ENCODE assay signal across 8 cellular contexts in the genomic region with DNA sequence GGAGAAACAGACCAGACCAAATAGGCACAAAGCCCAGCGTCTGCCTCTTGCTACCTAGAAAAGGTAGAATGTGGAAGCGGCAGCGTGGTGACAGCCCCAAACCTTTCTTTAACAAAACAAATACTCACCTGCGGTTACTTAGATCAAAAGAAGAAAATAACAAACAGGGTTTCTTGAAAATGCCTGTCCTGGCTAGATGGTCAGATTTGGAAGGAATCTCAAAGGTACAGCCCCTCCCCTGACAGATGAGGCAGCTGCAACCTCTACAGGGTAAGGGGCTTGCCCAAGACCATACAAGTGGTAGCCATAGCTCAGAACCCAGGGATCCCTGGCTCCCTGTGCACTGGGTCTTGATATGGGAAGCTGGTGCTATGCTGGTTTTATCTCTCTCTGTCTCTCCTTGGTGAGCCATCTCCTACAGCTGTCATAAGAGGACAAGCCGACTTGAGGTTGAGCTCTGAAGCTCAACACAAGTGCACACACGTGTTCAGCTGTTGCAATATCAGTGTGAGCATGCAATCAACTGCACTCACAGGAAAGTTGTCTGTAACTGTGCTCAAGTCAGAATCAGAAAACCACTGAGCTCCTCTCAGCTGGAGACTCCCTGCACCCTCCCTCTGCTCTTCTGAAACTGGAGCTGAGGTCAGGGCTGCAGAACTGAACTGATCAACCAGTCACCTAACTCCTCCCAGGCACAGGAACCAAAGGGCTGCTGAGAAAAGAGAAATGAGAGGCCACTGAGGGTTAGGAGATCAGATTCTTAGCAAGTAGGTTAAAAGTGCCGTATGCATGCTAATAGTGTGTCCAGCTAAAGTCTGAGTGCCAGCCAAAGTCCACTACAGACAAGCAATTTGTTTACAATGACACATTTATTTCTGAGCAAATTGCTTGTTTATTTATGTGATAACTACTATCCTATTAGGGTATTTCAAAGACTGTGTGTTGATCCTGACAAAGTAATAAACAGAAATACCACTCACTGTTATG. TPM values are rescaled to one million over a fixed set of nuclear protein-coding genes. Genes with fewer than 3 reads are reported as not detected.
A peak's percentile ranks its signal among the peaks of the same experiment; 100 is the strongest.
DNase-seq lines count a peak whose midpoint lies in the region; ATAC-seq and TF ChIP-seq lines count a peak whose summit lies in the region.

No MANE protein-coding gene starts in this region.

- H3K27me3 ChIP-seq in DND-41 (ENCODE audit: insufficient read depth, low read length, poor library complexity), result no peaks in the 10 kb centered on the region
- H3K27me3 ChIP-seq in lower lobe of right lung (ENCODE audit: low read depth), result peaks cover 10% of the 10 kb centered on the region
- peaks cover 0 to 45% (median 0%) of the 10 kb centered on the region in 4 donors for H3K27me3 ChIP-seq in esophagus squamous epithelium

- intact Hi-C loops in lower lobe of right lung (cut with DNase I), result no loop called here
- intact Hi-C loops in esophagus squamous epithelium (cut with DNase I), result no loop called here

- peak in 1 of 4 donors; percentile 40 for TF ChIP-seq POLR2A in esophagus squamous epithelium (IDR thresholded peaks at IDR 0.05)

- H3K27ac ChIP-seq in DND-41 (ENCODE audit: low read length) (peak overlapping the region; percentile 82), lower lobe of right lung (no peak overlapping the region), esophagus squamous epithelium (no peak overlapping the region)

- H3K9me3 ChIP-seq in DND-41 (ENCODE audit: insufficient read depth, low read length, severe bottlenecking) (no peaks in the 10 kb centered on the region), lower lobe of right lung (no peaks in the 10 kb centered on the region), esophagus squamous epithelium (no peaks in the 10 kb centered on the region)

- H3K36me3 ChIP-seq in DND-41 (ENCODE audit: insufficient read depth, low read length) (no peaks in the 10 kb centered on the region), lower lobe of right lung (no peaks in the 10 kb centered on the region), esophagus squamous epithelium (no peaks in the 10 kb centered on the region)

- DNase-seq in DND-41 (peak; percentile 72), lower lobe of right lung (no peak), esophagus squamous epithelium (lab: John Stamatoyannopoulos, UW) (no peak), COLO829 (ENCODE audit: low spot score) (no peak), NCI-H526 treated with DMSO at 0.1 percent for 48 hours (lab: John Stamatoyannopoulos, UW) (no peak)
- DNase-seq in activated CD4-positive, alpha-beta T cell treated with anti-CD3 and anti-CD28 coated beads, Interleukin-2, amount 50 U/mL, for 48 hours, result peak; percentile 58 to 73

- H4K20me1 ChIP-seq in DND-41 (ENCODE audit: insufficient read depth, low read length), result no peaks in the 10 kb centered on the region

- 65 to 91% methylated on average over 5 to 6 of the region's 7 CpGs for WGBS in esophagus squamous epithelium, 2 donors

- peak overlapping the region; percentile 60 for H2AFZ ChIP-seq in DND-41 (ENCODE audit: low read depth, low read length)

- peaks cover 30% of the 10 kb centered on the region for H3K4me1 ChIP-seq in DND-41 (ENCODE audit: insufficient read depth, low read length)
- peaks cover 24% of the 10 kb centered on the region for H3K4me1 ChIP-seq in lower lobe of right lung
- H3K4me1 ChIP-seq in esophagus squamous epithelium, result peaks cover 0 to 20% (median 2%) of the 10 kb centered on the region in 3 donors

- TF ChIP-seq CTCF in DND-41 (IDR thresholded peaks at IDR 0.05; ENCODE audit: borderline replicate concordance, extremely low read depth, low read length, poor library complexity, severe bottlenecking) (no peak), lower lobe of right lung (IDR thresholded peaks at IDR 0.05) (no peak), esophagus squamous epithelium (IDR thresholded peaks at IDR 0.05) (no peak)

- ATAC-seq in DND-41 (ENCODE audit: insufficient read depth, low read depth), result peak; percentile 89
- peak; percentile 94 for ATAC-seq in GM19455 (IDR thresholded peaks at IDR 0.05; ENCODE audit: unreplicated experiment)
- peak; percentile 92 for ATAC-seq in HG03439 (IDR thresholded peaks at IDR 0.05; ENCODE audit: unreplicated experiment)
- peak; percentile 69 to 84 for ATAC-seq in lower lobe of right lung

- peak overlapping the region in 1 of 2 experiments; percentile 10; a peak in 1 of 4 replicates for H3K4me3 ChIP-seq in DND-41 (ENCODE audit: low read depth in 1 of 2, low read length in 2 of 2)
- no peak overlapping the region for H3K4me3 ChIP-seq in lower lobe of right lung
- no peak overlapping the region for H3K4me3 ChIP-seq in esophagus squamous epithelium

- H3K9ac ChIP-seq in DND-41 (ENCODE audit: low read depth, low read length), result peak overlapping the region; percentile 44

- no peaks in the 10 kb centered on the region for H3K79me2 ChIP-seq in DND-41 (ENCODE audit: insufficient read depth, low read length)

- peak overlapping the region; percentile 46 for H3K4me2 ChIP-seq in DND-41 (ENCODE audit: insufficient read depth, low read length)

RNA-seq across cellular contexts. Expression of gene RNF157, which starts 6.1 kb away (rescaled TPM):
- total RNA-seq in lower lobe of right lung (2.4 TPM), esophagus squamous epithelium (1 to 10 TPM in 1 of 4 donors, under 1 TPM in 3; 0.11 to 3.4 (median 0.26) TPM)

RNA-seq across cellular contexts. Expression of gene UBALD2, which starts 18.8 kb away (rescaled TPM):
- 62.7 TPM for total RNA-seq in lower lobe of right lung
- total RNA-seq in esophagus squamous epithelium, result 10 to 100 TPM in 3 of 4 donors, 1 to 10 TPM in 1; 7.9 to 27.2 (median 13.6) TPM

Comparison
In these comparisons a context has a peak if more than half of its experiments do, and no peak if none do; other contexts are left out.
1. DNase-seq: peak in DND-41 (single experiment) and activated CD4-positive, alpha-beta T cell treated with anti-CD3 and anti-CD28 coated beads, Interleukin-2, amount 50 U/mL, for 48 hours (2 of 2); none in lower lobe of right lung (single experiment), esophagus squamous epithelium (single experiment), COLO829 (single experiment) and NCI-H526 treated with DMSO at 0.1 percent for 48 hours (single experiment).
2. Peak in every context shown above with its lines, with median percentiles within 50 percentile points of each other: ATAC-seq.